ENCODE assay signal across 26 cellular contexts in the genomic region with DNA sequence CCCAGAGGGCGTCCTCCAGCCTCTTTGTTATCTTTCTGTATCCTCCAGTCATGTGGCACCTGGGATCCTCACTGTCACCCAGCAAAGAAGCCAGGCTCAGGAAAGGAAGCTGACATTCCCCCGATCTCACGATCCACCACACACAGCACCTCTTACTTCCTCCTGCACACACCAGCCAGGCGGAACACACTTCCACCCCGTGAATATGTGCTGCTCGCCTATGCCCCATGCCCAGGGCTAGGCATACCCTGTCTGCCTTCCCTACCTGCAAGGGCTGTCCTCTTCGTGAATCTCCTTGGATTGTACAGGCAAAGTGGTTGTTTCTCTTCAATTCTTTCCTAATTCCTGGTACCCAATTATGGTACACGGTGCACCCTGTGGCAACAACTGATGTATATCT.
"Had no signal": no experiment of that assay in that cellular context is flagged by ENCODE, and none has a peak within 500 bp of the region (broad histone marks: within the 10 kb centered on the region; RNA-seq: fewer than 3 reads in every experiment).

No MANE protein-coding gene starts in this region.

- ATAC-seq: activated CD8-positive, alpha-beta memory T cell treated with anti-CD3 and anti-CD28 coated beads, Interleukin-2, amount 10 ng/mL, durations not matched to agents 7 days and 5 days; gastroesophageal sphincter; left colon; naive thymus-derived CD8-positive, alpha-beta T cell; stimulated activated naive CD8-positive, alpha-beta T cell treated with anti-CD3 and anti-CD28 coated beads, Interleukin-15, Interleukin-2, amounts not matched to agents 100 U/mL and 50 U/mL, for 24 hours had no signal

- H3K27me3 ChIP-seq: adrenal gland, breast epithelium, gastroesophageal sphincter, heart right ventricle, neural progenitor cell, upper lobe of left lung had no signal

- H3K4me1 ChIP-seq: breast epithelium, neural progenitor cell had no signal

- H3K9me3 Mint-ChIP-seq: endodermal cell; naive thymus-derived CD8-positive, alpha-beta T cell; T-helper 1 cell treated with Interleukin-12 subunit alpha and Interleukin-12 subunit beta and Interleukin-4 antibody, amounts not matched to agents 30 μg/mL and 1 μg/mL, for 36 hours had no signal

- H3K9me3 ChIP-seq: adrenal gland, breast epithelium, gastroesophageal sphincter, upper lobe of left lung had no signal

- FAIRE-seq: astrocyte had no signal

- H3K27me3 Mint-ChIP-seq: activated CD8-positive, alpha-beta memory T cell treated with anti-CD3 and anti-CD28 coated beads, Interleukin-2, amount 10 ng/mL, durations not matched to agents 7 days and 5 days had no signal

- H3K27ac ChIP-seq: breast epithelium, epithelial cell of prostate, gastroesophageal sphincter, heart right ventricle, neural progenitor cell, upper lobe of left lung had no signal

- H3K27ac Mint-ChIP-seq: activated CD8-positive, alpha-beta memory T cell treated with anti-CD3 and anti-CD28 coated beads, Interleukin-2, amount 10 ng/mL, durations not matched to agents 7 days and 5 days; activated naive CD8-positive, alpha-beta T cell; endodermal cell; neural progenitor cell; T-helper 1 cell treated with Interleukin-12 subunit alpha and Interleukin-12 subunit beta and Interleukin-4 antibody, amounts not matched to agents 30 μg/mL and 1 μg/mL, for 36 hours had no signal

- H3K36me3 ChIP-seq: breast epithelium, neural progenitor cell had no signal

- H3K4me3 ChIP-seq: adrenal gland, breast epithelium, gastroesophageal sphincter, heart right ventricle, neural progenitor cell, upper lobe of left lung had no signal

- H3K36me3 Mint-ChIP-seq: activated CD8-positive, alpha-beta memory T cell treated with anti-CD3 and anti-CD28 coated beads, Interleukin-2, amount 10 ng/mL, durations not matched to agents 7 days and 5 days; activated naive CD8-positive, alpha-beta T cell; naive thymus-derived CD8-positive, alpha-beta T cell had no signal

- H3K4me1 Mint-ChIP-seq: activated CD8-positive, alpha-beta memory T cell treated with anti-CD3 and anti-CD28 coated beads, Interleukin-2, amount 10 ng/mL, durations not matched to agents 7 days and 5 days; endodermal cell; neural progenitor cell had no signal

- H3K4me3 Mint-ChIP-seq: activated CD8-positive, alpha-beta memory T cell treated with anti-CD3 and anti-CD28 coated beads, Interleukin-2, amount 10 ng/mL, durations not matched to agents 7 days and 5 days; activated naive CD8-positive, alpha-beta T cell; endodermal cell; naive thymus-derived CD8-positive, alpha-beta T cell; neural progenitor cell; T-helper 1 cell treated with Interleukin-12 subunit alpha and Interleukin-12 subunit beta and Interleukin-4 antibody, amounts not matched to agents 30 μg/mL and 1 μg/mL, for 36 hours had no signal

- DNase-seq: activated CD4-positive, alpha-beta T cell treated with anti-CD3 and anti-CD28 coated beads for 4 hours; activated CD4-positive, alpha-beta T cell treated with anti-CD3 and anti-CD28 coated beads, Interleukin-2, amount 50 U/mL, for 48 hours; activated CD4-positive, CD25-positive, alpha-beta regulatory T cell; activated CD8-positive, alpha-beta memory T cell treated with anti-CD3 and anti-CD28 coated beads, Interleukin-2, amount 10 ng/mL, durations not matched to agents 7 days and 5 days; activated naive CD4-positive, alpha-beta T cell; activated T-cell treated with anti-CD3 and anti-CD28 coated beads for 4 hours; cerebellar nuclear complex; cortex of kidney; endodermal cell; heart right ventricle; islet precursor cell; mesenchymal stem cell; naive thymus-derived CD8-positive, alpha-beta T cell; stimulated activated CD4-positive, alpha-beta T cell treated with anti-CD3 and anti-CD28 coated beads, Interleukin-4, amount 100 ng/mL, for 1 hour; stimulated activated naive CD8-positive, alpha-beta T cell treated with anti-CD3 and anti-CD28 coated beads, Interleukin-15, Interleukin-2, amounts not matched to agents 100 U/mL and 50 U/mL, for 24 hours; T1000; upper lobe of left lung had no signal
